Comparison of ENCODE assay signal across 8 cellular contexts in genomic region chr1:8516793-8517556, GRCh38.
DNase-seq lines count a peak whose midpoint lies in the region; ATAC-seq and TF ChIP-seq lines count a peak whose summit lies in the region.

No MANE protein-coding gene starts in this region.

- peaks cover 23% of the 10 kb centered on the region for H3K79me2 ChIP-seq in mammary epithelial cell (ENCODE audit: insufficient read depth, low read length)

- ATAC-seq in GM21529 (IDR thresholded peaks at IDR 0.05; ENCODE audit: unreplicated experiment) (no peak), HG03045 (IDR thresholded peaks at IDR 0.05; ENCODE audit: unreplicated experiment) (no peak), HG02571 (IDR thresholded peaks at IDR 0.05; ENCODE audit: unreplicated experiment) (no peak)

- H3K9ac ChIP-seq in mammary epithelial cell (ENCODE audit: insufficient read depth, low read length) (no peak overlapping the region), SK-N-MC (ENCODE audit: insufficient read length) (no peak overlapping the region)

- H3K4me1 Mint-ChIP-seq in MCF 10A (ENCODE audit: insufficient read depth, unreplicated experiment) = peaks cover 15% of the 10 kb centered on the region

- DNase-seq in MCF 10A (ENCODE audit: unreplicated experiment) (no peak), mammary epithelial cell (no peak), SK-N-MC (ENCODE audit: low read depth, low spot score) (no peak), fibroblast of peridontal ligament (ENCODE audit: extremely low read depth) (peak; percentile 38), suprapubic skin (ENCODE audit: low spot score in 2 of 2) (no peak)

- H3K4me1 ChIP-seq in mammary epithelial cell (ENCODE audit: insufficient read depth, low read length) = peaks cover 8% of the 10 kb centered on the region
- peaks cover 40% of the 10 kb centered on the region for H3K4me1 ChIP-seq in suprapubic skin

- in situ Hi-C loops in mammary epithelial cell (cut with MboI; ENCODE audit: low sequenced_read_pairs in 2 of 2) = no loop called here

- H3K9me3 Mint-ChIP-seq in MCF 10A (ENCODE audit: unreplicated experiment) = no peaks in the 10 kb centered on the region

- no peaks in the 10 kb centered on the region for H3K27me3 ChIP-seq in mammary epithelial cell (ENCODE audit: insufficient read depth, low read length)
- no peaks in the 10 kb centered on the region for H3K27me3 ChIP-seq in suprapubic skin

- peak overlapping the region; percentile 79 for H3K27ac Mint-ChIP-seq in MCF 10A (ENCODE audit: low read depth, unreplicated experiment)

- CTCF ChIA-PET in MCF 10A (lab: Yijun Ruan, JAX) = no interaction called here
- CTCF ChIA-PET in mammary epithelial cell (lab: Charles Lee; ENCODE audit: low non-redundant PET) = no interaction called here

- H3K4me3 ChIP-seq in mammary epithelial cell (replicated peaks in 1 of 3; ENCODE audit: insufficient read depth in 1 of 3, low read depth in 2 of 3, low read length in 3 of 3) = no peak overlapping the region
- H3K4me3 ChIP-seq in SK-N-MC = peak overlapping the region; percentile 37; the same call in 1 of the 2 replicates
- no peak overlapping the region for H3K4me3 ChIP-seq in suprapubic skin

- POLR2A ChIA-PET in MCF 10A (lab: Yijun Ruan, JAX) = interaction anchor here (0.9 to 3.9 kb wide), 4 partner anchors 9 to 19 kb away, joined by 3 to 32 read pairs (median 4); no protein-coding TSS in a partner anchor

- no peaks in the 10 kb centered on the region for H3K9me3 ChIP-seq in mammary epithelial cell (replicated peaks; ENCODE audit: insufficient read depth, low read length)
- H3K9me3 ChIP-seq in SK-N-MC (ENCODE audit: low read depth, low read length) = no peaks in the 10 kb centered on the region
- no peaks in the 10 kb centered on the region for H3K9me3 ChIP-seq in suprapubic skin

- H3K27ac ChIP-seq in mammary epithelial cell (ENCODE audit: insufficient read depth, low read depth, low read length) (no peak overlapping the region), SK-N-MC (peak overlapping the region; percentile 55), suprapubic skin (peak overlapping the region; percentile 61)

- H4K20me1 ChIP-seq in mammary epithelial cell (ENCODE audit: insufficient read depth, low read length) = no peaks in the 10 kb centered on the region

- TF ChIP-seq CTCF in MCF 10A (IDR thresholded peaks at IDR 0.05; ENCODE audit: unreplicated experiment) (no peak), mammary epithelial cell (conservative IDR thresholded peaks at IDR 0.05 in 1 of 2, IDR thresholded peaks at IDR 0.05 in 1 of 2; ENCODE audit: extremely low read depth in 1 of 2, insufficient read depth in 1 of 2, low read depth in 1 of 2, low read length in 2 of 2) (no peak), suprapubic skin (IDR thresholded peaks at IDR 0.05) (no peak)

- no peak overlapping the region for H3K4me2 ChIP-seq in mammary epithelial cell (ENCODE audit: insufficient read depth, low read depth, low read length)

- H3K4me3 Mint-ChIP-seq in MCF 10A (ENCODE audit: unreplicated experiment) = no peak overlapping the region

- H3K36me3 Mint-ChIP-seq in MCF 10A (ENCODE audit: insufficient read depth, unreplicated experiment) = peaks cover 13% of the 10 kb centered on the region

- intact Hi-C loops in MCF 10A (cut with micrococcal nuclease) = no loop called here
- intact Hi-C loops in mammary epithelial cell (cut with micrococcal nuclease) = no loop called here

- dilution Hi-C loops in mammary epithelial cell (cut with HindIII; ENCODE audit: low sequenced_read_pairs) = no loop called here

- no peak for TF ChIP-seq EP300 in suprapubic skin (IDR thresholded peaks at IDR 0.05)

- H3K36me3 ChIP-seq in mammary epithelial cell (ENCODE audit: insufficient read depth, low read length) (no peaks in the 10 kb centered on the region), SK-N-MC (ENCODE audit: insufficient read depth, low read length) (no peaks in the 10 kb centered on the region), suprapubic skin (no peaks in the 10 kb centered on the region)

- H2AFZ ChIP-seq in mammary epithelial cell (ENCODE audit: low read depth, low read length) = no peak overlapping the region

- no peaks in the 10 kb centered on the region for H3K27me3 Mint-ChIP-seq in MCF 10A (ENCODE audit: insufficient read depth, unreplicated experiment)

- TF ChIP-seq POLR2A in suprapubic skin (IDR thresholded peaks at IDR 0.05) = no peak

- no TSS peak for BruUV-seq in MCF 10A (replicated peaks; lab: Mats Ljungman, UMichigan)
- no TSS peak for BruUV-seq in mammary epithelial cell (replicated peaks; lab: Mats Ljungman, UMichigan)

- 96% methylated on average over 6 of the region's 6 CpGs for WGBS in mammary epithelial cell (ENCODE audit: low coverage, missing lambda C conversion rate)
- WGBS in suprapubic skin = 54% methylated on average over 6 of the region's 6 CpGs
